9 cellular contexts compared by ENCODE assay signal in genomic region chr17:2708585-2709172, GRCh38. TPM values are rescaled to one million over a fixed set of nuclear protein-coding genes. Genes with fewer than 3 reads are reported as not detected.
DNase-seq lines count a peak whose midpoint lies in the region; ATAC-seq, FAIRE-seq and TF ChIP-seq lines count a peak whose summit lies in the region.
"Had no signal": no experiment of that assay in that cellular context is flagged by ENCODE, and none has a peak within 500 bp of the region (broad histone marks: within the 10 kb centered on the region; RNA-seq: fewer than 3 reads in every experiment).

No MANE protein-coding gene starts in this region.

- intact Hi-C loops in activated CD4-positive, alpha-beta T cell treated with anti-CD3 and anti-CD28 coated beads, Interleukin-2, amount 10 ng/mL, durations not matched to agents 24 days and 14 days (cut with micrococcal nuclease): no loop called here
- intact Hi-C loops in HepG2 (cut with micrococcal nuclease; ENCODE audit: unreplicated experiment): no loop called here

- no peak for TF ChIP-seq CTCF in HepG2 (CRISPR knock-in tag; IDR thresholded peaks at IDR 0.05)

- peak overlapping the region; percentile 98 for H3K4me2 ChIP-seq in HepG2 (ENCODE audit: low read depth, low read length)

- WGBS in HepG2 (ENCODE audit: low lambda C conversion rate): 72% methylated on average over 19 of the region's 21 CpGs

- POLR2A ChIA-PET in activated CD8-positive, alpha-beta T cell treated with anti-CD3 and anti-CD28 coated beads, Interleukin-2, amount 10 ng/mL, durations not matched to agents 7 days and 5 days (lab: Charles Lee): no interaction called here
- POLR2A ChIA-PET in HepG2 (lab: Yijun Ruan, JAX): interaction anchor here (2.2 to 2.4 kb wide), 2 partner anchors 21 to 198 kb away, joined by 12 to 19 read pairs; partner anchors contain the start of gene METTL16

- peak overlapping the region in 2 of 3 experiments; percentile 10 to 91; a peak in 3 of 6 replicates for H3K4me3 ChIP-seq in HepG2 (replicated peaks in 1 of 3; ENCODE audit: insufficient read depth in 1 of 3, low read depth in 2 of 3, low read length in 3 of 3)
- peak overlapping the region; percentile 19 to 88 for H3K4me3 ChIP-seq in stomach smooth muscle (ENCODE audit: low read length in 2 of 2)

- H3K4me1 ChIP-seq in HepG2 (ENCODE audit: insufficient read depth, low read length) (peaks cover 67% of the 10 kb centered on the region), stomach smooth muscle (ENCODE audit: control insufficient read depth, insufficient read depth, low read length) (peaks cover 71% of the 10 kb centered on the region)

- ATAC-seq in activated CD8-positive, alpha-beta T cell treated with anti-CD3 and anti-CD28 coated beads, Interleukin-2, amount 10 ng/mL, durations not matched to agents 7 days and 5 days: no peak
- ATAC-seq in HepG2: no peak

- no peak for TF ChIP-seq POLR2A in HepG2 (IDR thresholded peaks at IDR 0.05; ENCODE audit: insufficient read depth in 1 of 2, low read depth in 2 of 2, low read length in 2 of 2)

- peaks cover 4 to 27% of the 10 kb centered on the region in 2 experiments; a peak in 3 of 5 replicates for H3K36me3 ChIP-seq in HepG2 (replicated peaks in 1 of 2; ENCODE audit: control insufficient read depth in 1 of 2, insufficient read depth in 2 of 2, low read length in 2 of 2)
- peaks cover 4 to 5% of the 10 kb centered on the region in 2 donors for H3K36me3 ChIP-seq in stomach smooth muscle (ENCODE audit: control insufficient read depth in 2 of 2, insufficient read depth in 2 of 2, low read length in 2 of 2)

- H3K9ac ChIP-seq in HepG2 (ENCODE audit: insufficient read depth, low read depth, low read length) (peak overlapping the region; percentile 79), stomach smooth muscle (ENCODE audit: low read length in 2 of 2) (peak overlapping the region; percentile 29 to 55)

- H3K27me3 ChIP-seq in HepG2 (ENCODE audit: control insufficient read depth in 1 of 2, insufficient read depth in 2 of 2, low read length in 2 of 2) (no peaks in the 10 kb centered on the region; a peak in 1 of 5 replicates), stomach smooth muscle (ENCODE audit: control insufficient read depth in 1 of 2, insufficient read depth in 2 of 2, low read length in 2 of 2) (no peaks in the 10 kb centered on the region)

- H3K4me1 Mint-ChIP-seq in activated CD4-positive, alpha-beta T cell treated with anti-CD3 and anti-CD28 coated beads, Interleukin-2, amount 10 ng/mL, durations not matched to agents 24 days and 14 days: peaks cover 42% of the 10 kb centered on the region
- peaks cover 38% of the 10 kb centered on the region for H3K4me1 Mint-ChIP-seq in activated CD8-positive, alpha-beta T cell treated with anti-CD3 and anti-CD28 coated beads, Interleukin-2, amount 10 ng/mL, durations not matched to agents 7 days and 5 days (ENCODE audit: low read depth)

- H3K9me3 ChIP-seq in HepG2 (ENCODE audit: low read length) (no peaks in the 10 kb centered on the region), stomach smooth muscle (ENCODE audit: control insufficient read depth in 2 of 2, low read length in 2 of 2) (no peaks in the 10 kb centered on the region)

- FAIRE-seq in HepG2 (lab: Jason Lieb, UNC): no peak

- no TSS peak for BruUV-seq in HepG2 (replicated peaks; lab: Mats Ljungman, UMichigan)

- H3K79me2 ChIP-seq in HepG2 (ENCODE audit: insufficient read depth, low read length): peaks cover 65% of the 10 kb centered on the region

- CTCF ChIA-PET in activated CD8-positive, alpha-beta T cell treated with anti-CD3 and anti-CD28 coated beads, Interleukin-2, amount 10 ng/mL, durations not matched to agents 7 days and 5 days (lab: Charles Lee): no interaction called here
- CTCF ChIA-PET in HepG2 (lab: Yijun Ruan, JAX; ENCODE audit: low intra/inter-chr PET ratio, low total read pairs): no interaction called here

- peaks cover 55% of the 10 kb centered on the region for H4K20me1 ChIP-seq in HepG2 (ENCODE audit: insufficient read depth, low read length)

- no peaks in the 10 kb centered on the region for H3K27me3 Mint-ChIP-seq in activated CD4-positive, alpha-beta T cell treated with anti-CD3 and anti-CD28 coated beads, Interleukin-2, amount 10 ng/mL, durations not matched to agents 24 days and 14 days
- no peaks in the 10 kb centered on the region for H3K27me3 Mint-ChIP-seq in activated CD8-positive, alpha-beta T cell treated with anti-CD3 and anti-CD28 coated beads, Interleukin-2, amount 10 ng/mL, durations not matched to agents 7 days and 5 days (ENCODE audit: low read depth)

- H2AFZ ChIP-seq in HepG2 (ENCODE audit: low read length): no peak overlapping the region

- TF ChIP-seq RAD21 in HepG2 (CRISPR knock-in tag; IDR thresholded peaks at IDR 0.05): no peak

- TF ChIP-seq EP300 in HepG2 (IDR thresholded peaks at IDR 0.05; ENCODE audit: low read depth in 2 of 2, low read length in 2 of 2): no peak
- no peak for TF ChIP-seq EP300 in HepG2 (CRISPR knock-in tag; IDR thresholded peaks at IDR 0.05; ENCODE audit: borderline replicate concordance)

- peaks cover 23% of the 10 kb centered on the region for H3K36me3 Mint-ChIP-seq in activated CD4-positive, alpha-beta T cell treated with anti-CD3 and anti-CD28 coated beads, Interleukin-2, amount 10 ng/mL, durations not matched to agents 24 days and 14 days (ENCODE audit: low read depth)
- peaks cover 6% of the 10 kb centered on the region for H3K36me3 Mint-ChIP-seq in activated CD8-positive, alpha-beta T cell treated with anti-CD3 and anti-CD28 coated beads, Interleukin-2, amount 10 ng/mL, durations not matched to agents 7 days and 5 days (ENCODE audit: low read depth)

- DNase-seq in activated CD4-positive, alpha-beta T cell treated with anti-CD3 and anti-CD28 coated beads, Interleukin-2, amount 10 ng/mL, durations not matched to agents 24 days and 14 days: no peak
- DNase-seq in activated CD4-positive, alpha-beta T cell treated with anti-CD3 and anti-CD28 coated beads for 1 hour: no peak
- no peak for DNase-seq in activated CD8-positive, alpha-beta T cell treated with anti-CD3 and anti-CD28 coated beads, Interleukin-2, amount 10 ng/mL, durations not matched to agents 7 days and 5 days
- DNase-seq in HepG2 (ENCODE audit: low spot score) (no peak), NCI-H526 (lab: John Stamatoyannopoulos, UW) (no peak), A172 (ENCODE audit: low spot score) (no peak), Kasumi-1 (lab: John Stamatoyannopoulos, UW) (no peak)
- DNase-seq: activated CD4-positive, alpha-beta T cell treated with anti-CD3 and anti-CD28 coated beads, Interleukin-2, amount 50 U/mL, for 4 hours had no signal

- no peaks in the 10 kb centered on the region for H3K9me3 Mint-ChIP-seq in activated CD4-positive, alpha-beta T cell treated with anti-CD3 and anti-CD28 coated beads, Interleukin-2, amount 10 ng/mL, durations not matched to agents 24 days and 14 days
- H3K9me3 Mint-ChIP-seq in activated CD8-positive, alpha-beta T cell treated with anti-CD3 and anti-CD28 coated beads, Interleukin-2, amount 10 ng/mL, durations not matched to agents 7 days and 5 days (ENCODE audit: insufficient read depth): no peaks in the 10 kb centered on the region

- peak overlapping the region; percentile 81 for H3K27ac Mint-ChIP-seq in activated CD4-positive, alpha-beta T cell treated with anti-CD3 and anti-CD28 coated beads, Interleukin-2, amount 10 ng/mL, durations not matched to agents 24 days and 14 days
- H3K27ac Mint-ChIP-seq in activated CD8-positive, alpha-beta T cell treated with anti-CD3 and anti-CD28 coated beads, Interleukin-2, amount 10 ng/mL, durations not matched to agents 7 days and 5 days: peak overlapping the region; percentile 61

- in situ Hi-C loops in HepG2 (cut with HindIII; ENCODE audit: extremely low pct_ligation_motif_present, low pct_unique_long_range_greater_than_20kb): no loop called here

- H3K27ac ChIP-seq in HepG2 (ENCODE audit: extremely low read length, insufficient read depth, low read length): peak overlapping the region; percentile 87
- peak overlapping the region; percentile 53 for H3K27ac ChIP-seq in stomach smooth muscle (ENCODE audit: low read length)

- H3K4me3 Mint-ChIP-seq in activated CD4-positive, alpha-beta T cell treated with anti-CD3 and anti-CD28 coated beads, Interleukin-2, amount 10 ng/mL, durations not matched to agents 24 days and 14 days: peak overlapping the region; percentile 94
- no peak overlapping the region for H3K4me3 Mint-ChIP-seq in activated CD8-positive, alpha-beta T cell treated with anti-CD3 and anti-CD28 coated beads, Interleukin-2, amount 10 ng/mL, durations not matched to agents 7 days and 5 days

RNA-seq across cellular contexts. Expression of gene CLUH, which starts 2.9 kb away (rescaled TPM):
- total RNA-seq in activated CD4-positive, alpha-beta T cell treated with anti-CD3 and anti-CD28 coated beads, Interleukin-2, amount 10 ng/mL, durations not matched to agents 24 days and 14 days: 178 and 193 TPM in 2 replicates
- 10 to 100 TPM; 59.0 to 64.9 TPM for total RNA-seq in activated CD8-positive, alpha-beta T cell treated with anti-CD3 and anti-CD28 coated beads, Interleukin-2, amount 10 ng/mL, durations not matched to agents 7 days and 5 days
- total RNA-seq in HepG2 (2016; rRNA removed; fragmentation: Illumina TruSeq; extraction: Trizol): 49.8 and 60.5 TPM in 2 replicates
- 11.3 and 11.7 TPM in 2 replicates for total RNA-seq in HepG2 (2016; cell fraction: cytosol; rRNA removed; fragmentation: Illumina TruSeq; extraction: Trizol; ENCODE audit: low read depth)
- 45.0 and 62.9 TPM in 2 replicates for total RNA-seq in HepG2 (2016; cell fraction: insoluble cytoplasmic fraction; rRNA removed; fragmentation: Illumina TruSeq; extraction: Trizol)
- total RNA-seq in HepG2 (2016; cell fraction: membrane; rRNA removed; fragmentation: Illumina TruSeq; extraction: Trizol): 16.8 and 17.9 TPM in 2 replicates
- 62.8 and 64.0 TPM in 2 replicates for total RNA-seq in HepG2 (2016; cell fraction: nucleus; rRNA removed; fragmentation: Illumina TruSeq; extraction: Trizol)
- 30.9 and 45.5 TPM in 2 replicates for polyA plus RNA-seq in HepG2 (2011; rRNA removed)
- polyA plus RNA-seq in HepG2 (2011; cell fraction: cytosol; rRNA removed): 12.6 and 25.6 TPM in 2 replicates
- 461 and 635 TPM in 2 replicates for polyA plus RNA-seq in HepG2 (2011; cell fraction: nucleus; rRNA removed)
- polyA plus RNA-seq in HepG2 (2012): 51.7 and 79.2 TPM in 2 replicates
- polyA plus RNA-seq in HepG2 (2016; cell fraction: cytosol; fragmentation: Illumina TruSeq; extraction: Trizol; ENCODE audit: low read depth): 3.2 and 3.5 TPM in 2 replicates
- polyA plus RNA-seq in HepG2 (2016; cell fraction: insoluble cytoplasmic fraction; fragmentation: Illumina TruSeq; extraction: Trizol; ENCODE audit: low read depth): 34.8 and 48.7 TPM in 2 replicates
- 7.2 and 8.4 TPM in 2 replicates for polyA plus RNA-seq in HepG2 (2016; cell fraction: membrane; fragmentation: Illumina TruSeq; extraction: Trizol; ENCODE audit: low read depth)
- 175 and 188 TPM in 2 replicates for polyA plus RNA-seq in HepG2 (2016; cell fraction: nucleus; fragmentation: Illumina TruSeq; extraction: Trizol; ENCODE audit: insufficient read depth, low read depth)
- polyA minus RNA-seq in HepG2 (2011; rRNA and poly(A)+ RNA removed; ENCODE audit: low replicate concordance): 37.7 and 94.5 TPM in 2 replicates
- 30.1 and 31.9 TPM in 2 replicates for polyA minus RNA-seq in HepG2 (2011; cell fraction: cytosol; rRNA and poly(A)+ RNA removed)
- polyA minus RNA-seq in HepG2 (2011; cell fraction: nucleus; rRNA and poly(A)+ RNA removed): 48.6 and 55.4 TPM in 2 replicates
- total RNA-seq in A172 (2014; rRNA removed; shearing (Covaris generic)): 52.2 and 55.9 TPM in 2 replicates

RNA-seq across cellular contexts. Expression of gene CCDC92B, which starts 40.8 kb away (rescaled TPM):
- total RNA-seq in activated CD4-positive, alpha-beta T cell treated with anti-CD3 and anti-CD28 coated beads, Interleukin-2, amount 10 ng/mL, durations not matched to agents 24 days and 14 days: 0.14 TPM in 2 replicates
- total RNA-seq in activated CD8-positive, alpha-beta T cell treated with anti-CD3 and anti-CD28 coated beads, Interleukin-2, amount 10 ng/mL, durations not matched to agents 7 days and 5 days: not detected
- not detected in 2 replicates for total RNA-seq in HepG2 (2016; rRNA removed; fragmentation: Illumina TruSeq; extraction: Trizol)
- not detected in 2 replicates for total RNA-seq in HepG2 (2016; cell fraction: cytosol; rRNA removed; fragmentation: Illumina TruSeq; extraction: Trizol; ENCODE audit: low read depth)
- total RNA-seq in HepG2 (2016; cell fraction: insoluble cytoplasmic fraction; rRNA removed; fragmentation: Illumina TruSeq; extraction: Trizol): not detected in 2 replicates
- total RNA-seq in HepG2 (2016; cell fraction: membrane; rRNA removed; fragmentation: Illumina TruSeq; extraction: Trizol): not detected in 2 replicates
- total RNA-seq in HepG2 (2016; cell fraction: nucleus; rRNA removed; fragmentation: Illumina TruSeq; extraction: Trizol): not detected in 2 replicates
- polyA plus RNA-seq in HepG2 (2011; rRNA removed): not detected in 2 replicates
- not detected in 2 replicates for polyA plus RNA-seq in HepG2 (2011; cell fraction: cytosol; rRNA removed)
- polyA plus RNA-seq in HepG2 (2011; cell fraction: nucleus; rRNA removed): not detected in 2 replicates
- 0.04 TPM in 1 of 2 replicates, not detected in the other for polyA plus RNA-seq in HepG2 (2012)
- polyA plus RNA-seq in HepG2 (2016; cell fraction: cytosol; fragmentation: Illumina TruSeq; extraction: Trizol; ENCODE audit: low read depth): not detected in 2 replicates
- polyA plus RNA-seq in HepG2 (2016; cell fraction: insoluble cytoplasmic fraction; fragmentation: Illumina TruSeq; extraction: Trizol; ENCODE audit: low read depth): not detected in 2 replicates
- polyA plus RNA-seq in HepG2 (2016; cell fraction: membrane; fragmentation: Illumina TruSeq; extraction: Trizol; ENCODE audit: low read depth): not detected in 2 replicates
- polyA plus RNA-seq in HepG2 (2016; cell fraction: nucleus; fragmentation: Illumina TruSeq; extraction: Trizol; ENCODE audit: insufficient read depth, low read depth): not detected in 2 replicates
- 2.1 TPM in 1 of 2 replicates, not detected in the other for polyA minus RNA-seq in HepG2 (2011; rRNA and poly(A)+ RNA removed; ENCODE audit: low replicate concordance)
- not detected in 2 replicates for polyA minus RNA-seq in HepG2 (2011; cell fraction: cytosol; rRNA and poly(A)+ RNA removed)
- polyA minus RNA-seq in HepG2 (2011; cell fraction: nucleus; rRNA and poly(A)+ RNA removed): not detected in 2 replicates
- not detected in 2 replicates for total RNA-seq in A172 (2014; rRNA removed; shearing (Covaris generic))
